In genomic region chr4:152972821-152973613, GRCh38 we compare ENCODE assay signal across 11 cellular contexts. TPM values are rescaled to one million over a fixed set of nuclear protein-coding genes. Genes with fewer than 3 reads are reported as not detected.
A peak's percentile ranks its signal among the peaks of the same experiment; 100 is the strongest.
DNase-seq lines count a peak whose midpoint lies in the region; TF ChIP-seq lines count a peak whose summit lies in the region.
"Had no signal": no experiment of that assay in that cellular context is flagged by ENCODE, and none has a peak within 500 bp of the region (broad histone marks: within the 10 kb centered on the region; RNA-seq: fewer than 3 reads in every experiment).

No MANE protein-coding gene starts in this region.

- H3K9me3 ChIP-seq in MG63 (no peaks in the 10 kb centered on the region), esophagus squamous epithelium (no peaks in the 10 kb centered on the region), osteoblast (ENCODE audit: low read depth, low read length) (no peaks in the 10 kb centered on the region)

- H3K27ac ChIP-seq in esophagus squamous epithelium (peak overlapping the region in 3 of 4 donors; percentile 33 to 44 (median 43)), osteoblast (ENCODE audit: low read depth, low read length) (peak overlapping the region; percentile 92)

- H3K9me3 Mint-ChIP-seq in activated T-helper 2 cell treated with anti-CD3 and anti-CD28 coated beads, Interferon-gamma antibody, Interleukin-2, Interleukin-4, amounts not matched to agents 10 μg/mL and 5 μg/mL and 100 μg/mL, durations not matched to agents 14 hours and 24 hours and 36 hours = no peaks in the 10 kb centered on the region
- H3K9me3 Mint-ChIP-seq: activated naive CD8-positive, alpha-beta T cell treated with anti-CD3 and anti-CD28 coated beads, Interleukin-2, amount 10 ng/mL, durations not matched to agents 7 days and 5 days had no signal

- H3K36me3 ChIP-seq in MG63 (no peaks in the 10 kb centered on the region), esophagus squamous epithelium (peaks cover 0 to 40% (median 0%) of the 10 kb centered on the region in 3 donors), osteoblast (ENCODE audit: insufficient read depth, low read length) (no peaks in the 10 kb centered on the region)

- no peak overlapping the region for H3K27ac Mint-ChIP-seq in activated T-helper 2 cell treated with anti-CD3 and anti-CD28 coated beads, Interferon-gamma antibody, Interleukin-2, Interleukin-4, amounts not matched to agents 10 μg/mL and 5 μg/mL and 100 μg/mL, durations not matched to agents 14 hours and 24 hours and 36 hours
- H3K27ac Mint-ChIP-seq: activated naive CD8-positive, alpha-beta T cell treated with anti-CD3 and anti-CD28 coated beads, Interleukin-2, amount 10 ng/mL, durations not matched to agents 7 days and 5 days had no signal

- DNase-seq in AG10803 (ENCODE audit: low read depth) (peak; percentile 91), MG63 (peak; percentile 65), esophagus squamous epithelium (lab: John Stamatoyannopoulos, UW) (no peak), osteoblast (ENCODE audit: insufficient read length, low spot score, missing footprints) (peak; percentile 99), midbrain (lab: John Stamatoyannopoulos, UW) (no peak), iPS-NIHi11 (ENCODE audit: low spot score) (no peak), activated T-cell treated with anti-CD3 and anti-CD28 coated beads for 4 hours (no peak)
- DNase-seq in activated T-helper 2 cell treated with anti-CD3 and anti-CD28 coated beads, Interferon-gamma antibody, Interleukin-2, Interleukin-4, amounts not matched to agents 10 μg/mL and 5 μg/mL and 100 μg/mL, durations not matched to agents 14 hours and 24 hours and 36 hours (ENCODE audit: low spot score) = no peak
- DNase-seq: activated naive CD8-positive, alpha-beta T cell treated with anti-CD3 and anti-CD28 coated beads, Interleukin-2, amount 10 ng/mL, durations not matched to agents 7 days and 5 days; Calu3; NCI-H1417 treated with DMSO at 0.1 percent for 48 hours had no signal

- H4K20me1 ChIP-seq in osteoblast (ENCODE audit: insufficient read depth, low read length) = no peaks in the 10 kb centered on the region

- no peaks in the 10 kb centered on the region for H3K27me3 ChIP-seq in MG63
- H3K27me3 ChIP-seq in esophagus squamous epithelium = no peaks in the 10 kb centered on the region
- H3K27me3 ChIP-seq in osteoblast (ENCODE audit: insufficient read depth, low read length) = no peaks in the 10 kb centered on the region

- no peak overlapping the region for H3K4me3 Mint-ChIP-seq in activated T-helper 2 cell treated with anti-CD3 and anti-CD28 coated beads, Interferon-gamma antibody, Interleukin-2, Interleukin-4, amounts not matched to agents 10 μg/mL and 5 μg/mL and 100 μg/mL, durations not matched to agents 14 hours and 24 hours and 36 hours (ENCODE audit: low read depth)
- H3K4me3 Mint-ChIP-seq: activated naive CD8-positive, alpha-beta T cell treated with anti-CD3 and anti-CD28 coated beads, Interleukin-2, amount 10 ng/mL, durations not matched to agents 7 days and 5 days had no signal

- H3K4me3 ChIP-seq in AG10803 (ENCODE audit: low read length) (no peak overlapping the region), MG63 (no peak overlapping the region), esophagus squamous epithelium (no peak overlapping the region), osteoblast (ENCODE audit: insufficient read depth, low read length) (peak overlapping the region; percentile 54)

- 53 to 64% methylated on average over 10 of the region's 11 CpGs for WGBS in esophagus squamous epithelium, 2 donors

- no peaks in the 10 kb centered on the region for H3K27me3 Mint-ChIP-seq in activated T-helper 2 cell treated with anti-CD3 and anti-CD28 coated beads, Interferon-gamma antibody, Interleukin-2, Interleukin-4, amounts not matched to agents 10 μg/mL and 5 μg/mL and 100 μg/mL, durations not matched to agents 14 hours and 24 hours and 36 hours (ENCODE audit: low read depth)
- H3K27me3 Mint-ChIP-seq: activated naive CD8-positive, alpha-beta T cell treated with anti-CD3 and anti-CD28 coated beads, Interleukin-2, amount 10 ng/mL, durations not matched to agents 7 days and 5 days had no signal

- TF ChIP-seq CTCF in AG10803 (conservative IDR thresholded peaks at IDR 0.05; ENCODE audit: low read length) = no peak
- TF ChIP-seq CTCF in esophagus squamous epithelium (IDR thresholded peaks at IDR 0.05) = no peak
- TF ChIP-seq CTCF in osteoblast (IDR thresholded peaks at IDR 0.05; ENCODE audit: extremely low read depth, low read depth, low read length) = no peak

- no peaks in the 10 kb centered on the region for H3K79me2 ChIP-seq in osteoblast (ENCODE audit: insufficient read depth, low read length)

- peak overlapping the region; percentile 91 for H2AFZ ChIP-seq in osteoblast (ENCODE audit: low read length)

- H3K4me1 ChIP-seq in esophagus squamous epithelium = peaks cover 0 to 50% (median 11%) of the 10 kb centered on the region in 3 donors
- H3K4me1 ChIP-seq in osteoblast (ENCODE audit: insufficient read depth, low read length) = peaks cover 20% of the 10 kb centered on the region

- H3K36me3 Mint-ChIP-seq in activated T-helper 2 cell treated with anti-CD3 and anti-CD28 coated beads, Interferon-gamma antibody, Interleukin-2, Interleukin-4, amounts not matched to agents 10 μg/mL and 5 μg/mL and 100 μg/mL, durations not matched to agents 14 hours and 24 hours and 36 hours (ENCODE audit: low read depth) = no peaks in the 10 kb centered on the region
- H3K36me3 Mint-ChIP-seq: activated naive CD8-positive, alpha-beta T cell treated with anti-CD3 and anti-CD28 coated beads, Interleukin-2, amount 10 ng/mL, durations not matched to agents 7 days and 5 days had no signal

- intact Hi-C loops in esophagus squamous epithelium (cut with DNase I) = no loop called here
- intact Hi-C loops in activated T-helper 2 cell treated with anti-CD3 and anti-CD28 coated beads, Interferon-gamma antibody, Interleukin-2, Interleukin-4, amounts not matched to agents 10 μg/mL and 5 μg/mL and 100 μg/mL, durations not matched to agents 14 hours and 24 hours and 36 hours (cut with micrococcal nuclease) = no loop called here

- H3K4me1 Mint-ChIP-seq in activated T-helper 2 cell treated with anti-CD3 and anti-CD28 coated beads, Interferon-gamma antibody, Interleukin-2, Interleukin-4, amounts not matched to agents 10 μg/mL and 5 μg/mL and 100 μg/mL, durations not matched to agents 14 hours and 24 hours and 36 hours (ENCODE audit: low read depth) = no peaks in the 10 kb centered on the region
- H3K4me1 Mint-ChIP-seq: activated naive CD8-positive, alpha-beta T cell treated with anti-CD3 and anti-CD28 coated beads, Interleukin-2, amount 10 ng/mL, durations not matched to agents 7 days and 5 days had no signal

- no peak for TF ChIP-seq POLR2A in esophagus squamous epithelium (IDR thresholded peaks at IDR 0.05)

- H3K4me2 ChIP-seq in osteoblast (ENCODE audit: insufficient read depth, low read length) = peak overlapping the region; percentile 82

RNA-seq across cellular contexts. Expression of gene FHDC1, which starts 36.9 kb away (rescaled TPM):
- total RNA-seq in MG63 (2014; rRNA removed; shearing (Covaris generic); ENCODE audit: low replicate concordance) = 0.02 and 0.07 TPM in 2 replicates
- total RNA-seq in esophagus squamous epithelium (10 to 100 TPM in 2 of 4 donors, 1 to 10 TPM in 2; 4.5 to 12.8 (median 8.5) TPM), osteoblast (0.29 and 0.36 TPM in 2 replicates)
- 0.07 TPM in 2 replicates for total RNA-seq in activated T-helper 2 cell treated with anti-CD3 and anti-CD28 coated beads, Interferon-gamma antibody, Interleukin-2, Interleukin-4, amounts not matched to agents 10 μg/mL and 5 μg/mL and 100 μg/mL, durations not matched to agents 14 hours and 24 hours and 36 hours

Comparison
In these comparisons a context has a peak if more than half of its experiments do, and no peak if none do; other contexts are left out.
1. DNase-seq: peak in AG10803 (single experiment), MG63 (single experiment) and osteoblast (single experiment); none in esophagus squamous epithelium (single experiment), midbrain (single experiment), activated T-helper 2 cell treated with anti-CD3 and anti-CD28 coated beads, Interferon-gamma antibody, Interleukin-2, Interleukin-4, amounts not matched to agents 10 μg/mL and 5 μg/mL and 100 μg/mL, durations not matched to agents 14 hours and 24 hours and 36 hours (single experiment), iPS-NIHi11 (single experiment) and activated T-cell treated with anti-CD3 and anti-CD28 coated beads for 4 hours (single experiment).